ENCODE assay signal across 8 cellular contexts in genomic region chrX:123962006-123962485, GRCh38. TPM values are rescaled to one million over a fixed set of nuclear protein-coding genes. Genes with fewer than 3 reads are reported as not detected.
DNase-seq lines count a peak whose midpoint lies in the region; ATAC-seq, FAIRE-seq and TF ChIP-seq lines count a peak whose summit lies in the region.

No MANE protein-coding gene starts in this region.

- H3K36me3 ChIP-seq in DOHH2 (ENCODE audit: control insufficient read depth, low read length) (peaks cover 22% of the 10 kb centered on the region), KOPT-K1 (ENCODE audit: insufficient read depth, low read length) (0 out of 2 replicates have a peak, but pooled peaks cover 4% of the 10 kb centered on the region), GM12878 (ENCODE audit: control insufficient read depth in 2 of 2, insufficient read depth in 2 of 2, low read length in 1 of 2) (no peaks in the 10 kb centered on the region; a peak in 1 of 4 replicates), right lobe of liver (no peaks in the 10 kb centered on the region), tibial nerve (no peaks in the 10 kb centered on the region)

- TF ChIP-seq RAD21 in GM12878 (IDR thresholded peaks at IDR 0.05; ENCODE audit: insufficient read depth, low read depth, low read length): no peak

- no peak overlapping the region for H2AFZ ChIP-seq in GM12878 (ENCODE audit: control insufficient read depth, low read depth, low read length)

- peak overlapping the region; percentile 82 for H3K4me2 ChIP-seq in DOHH2 (ENCODE audit: low read length)
- H3K4me2 ChIP-seq in GM12878 (ENCODE audit: control insufficient read depth, insufficient read depth): 0 out of 2 replicates have a peak overlapping the region, but pooled peaks have one; percentile 7

- intact Hi-C loops in GM12878 (cut with micrococcal nuclease; ENCODE audit: unreplicated experiment): loop anchor here (5.0 to 10.0 kb wide), 3 partner anchors 55 to 433 kb away; no protein-coding TSS in a partner anchor
- intact Hi-C loops in right lobe of liver (cut with DNase I): no loop called here

- peaks cover 5% of the 10 kb centered on the region; the same call in 1 of the 2 replicates for H3F3A ChIP-seq in DOHH2 (ENCODE audit: control insufficient read depth, insufficient read depth)

- H3K4me1 ChIP-seq in DOHH2 (ENCODE audit: control insufficient read depth, low read length) (peaks cover 26% of the 10 kb centered on the region), GM12878 (ENCODE audit: control insufficient read depth, insufficient read depth, low read length) (no peaks in the 10 kb centered on the region), right lobe of liver (no peaks in the 10 kb centered on the region), tibial nerve (peaks cover 0 to 26% (median 2%) of the 10 kb centered on the region in 4 donors)

- DNase-seq in GM12878 (ENCODE audit: low read depth, low spot score) (no peak), right lobe of liver (no peak), tibial nerve (ENCODE audit: low spot score in 2 of 2) (no peak), NK-92 (lab: John Stamatoyannopoulos, UW; ENCODE audit: unreplicated experiment) (no peak)

- POLR2A ChIA-PET in GM12878 (lab: Charles Lee): interaction anchor here (0.6 kb wide), 4 partner anchors 59 to 327 kb away, joined by 3 to 7 read pairs (median 4); no protein-coding TSS in a partner anchor

- no peak for TF ChIP-seq POLR2A in GM12878 (IDR thresholded peaks at IDR 0.05; ENCODE audit: low read depth, low read length)
- TF ChIP-seq POLR2A in right lobe of liver (IDR thresholded peaks at IDR 0.05): no peak
- no peak for TF ChIP-seq POLR2A in tibial nerve (IDR thresholded peaks at IDR 0.05)

- H3K27ac ChIP-seq in DOHH2 (ENCODE audit: low read depth, low read length): peak overlapping the region; percentile 96
- H3K27ac ChIP-seq in KOPT-K1 (ENCODE audit: low read depth, low read length, poor library complexity, severe bottlenecking): peak overlapping the region; percentile 100
- peak overlapping the region; percentile 89 for H3K27ac ChIP-seq in GM12878 (ENCODE audit: control insufficient read depth, insufficient read depth)
- H3K27ac ChIP-seq in right lobe of liver: peak overlapping the region; percentile 99
- peak overlapping the region; percentile 98 to 100 (median 98) for H3K27ac ChIP-seq in tibial nerve

- BruUV-seq in GM12878 (replicated peaks; lab: Mats Ljungman, UMichigan): no TSS peak

- H4K20me1 ChIP-seq in DOHH2 (ENCODE audit: control insufficient read depth, insufficient read depth, low read depth, low read length) (peaks cover 19% of the 10 kb centered on the region), GM12878 (ENCODE audit: control insufficient read depth, insufficient read depth) (no peaks in the 10 kb centered on the region)

- H3K79me2 ChIP-seq in DOHH2 (ENCODE audit: control insufficient read depth, low read length) (peaks cover 76% of the 10 kb centered on the region), GM12878 (ENCODE audit: control insufficient read depth, insufficient read depth, low read length) (peaks cover 62% of the 10 kb centered on the region)

- H3K9me2 ChIP-seq in DOHH2 (replicated peaks; ENCODE audit: control insufficient read depth, low read length): no peaks in the 10 kb centered on the region

- in situ Hi-C loops in GM12878 (cut with MboI): no loop called here

- TF ChIP-seq CTCF in DOHH2 (IDR thresholded peaks at IDR 0.05; ENCODE audit: low read depth, low read length, poor library complexity, severe bottlenecking): no peak
- TF ChIP-seq CTCF in GM12878 (IDR thresholded peaks at IDR 0.05 in 2 of 3, conservative IDR thresholded peaks at IDR 0.05 in 1 of 3; ENCODE audit: control insufficient read depth in 2 of 3, extremely low read depth in 1 of 3, insufficient read depth in 1 of 3, low read depth in 3 of 3, low read length in 3 of 3): no peak
- TF ChIP-seq CTCF in right lobe of liver (IDR thresholded peaks at IDR 0.05): no peak
- TF ChIP-seq CTCF in tibial nerve (IDR thresholded peaks at IDR 0.05): no peak

- TF ChIP-seq EP300 in GM12878 (IDR thresholded peaks at IDR 0.05; ENCODE audit: borderline replicate concordance in 1 of 2, control insufficient read depth in 1 of 2, low read depth in 2 of 2, low read length in 2 of 2): no peak
- TF ChIP-seq EP300 in tibial nerve (IDR thresholded peaks at IDR 0.05): no peak

- H3K9me3 ChIP-seq in DOHH2 (ENCODE audit: control insufficient read depth, insufficient read depth, low read length) (no peaks in the 10 kb centered on the region), KOPT-K1 (ENCODE audit: insufficient read depth, low read length, poor library complexity, severe bottlenecking) (no peaks in the 10 kb centered on the region), GM12878 (replicated peaks; ENCODE audit: control insufficient read depth, insufficient read depth, low read length) (no peaks in the 10 kb centered on the region), right lobe of liver (no peaks in the 10 kb centered on the region), tibial nerve (no peaks in the 10 kb centered on the region)

- H3K27me3 ChIP-seq in DOHH2 (ENCODE audit: control insufficient read depth, low read length): no peaks in the 10 kb centered on the region
- no peaks in the 10 kb centered on the region for H3K27me3 ChIP-seq in GM12878 (replicated peaks in 1 of 2; ENCODE audit: control insufficient read depth in 2 of 2, insufficient read depth in 2 of 2, low read length in 1 of 2)
- no peaks in the 10 kb centered on the region for H3K27me3 ChIP-seq in right lobe of liver
- H3K27me3 ChIP-seq in tibial nerve: no peaks in the 10 kb centered on the region

- ATAC-seq in GM12878 (peak; percentile 17), right lobe of liver (peak in 1 of 4 donors; percentile 4), GM21526 (IDR thresholded peaks at IDR 0.05; ENCODE audit: low FRiP score, unreplicated experiment) (no peak), HG03175 (IDR thresholded peaks at IDR 0.05; ENCODE audit: unreplicated experiment) (no peak)

- CTCF ChIA-PET in GM12878 (lab: Yijun Ruan, JAX): no interaction called here

- SMC1A ChIA-PET in GM12878 (lab: Charles Lee; ENCODE audit: uncharacterized antibody, unreplicated experiment): interaction anchor here (1.7 to 3.1 kb wide), 3 partner anchors 15 to 55 kb away, joined by 5 to 7 read pairs (median 5); no protein-coding TSS in a partner anchor

- 41% methylated on average over 23 of the region's 24 CpGs for WGBS in GM12878 (ENCODE audit: insufficient coverage, insufficient replicate concordance, low lambda C conversion rate, missing lambda C conversion rate)
- WGBS in right lobe of liver (ENCODE audit: insufficient coverage, low coverage, low lambda C conversion rate, missing lambda C conversion rate): 28% methylated on average over 24 of the region's 24 CpGs
- 0 to 40% methylated on average over 20 to 24 of the region's 24 CpGs for WGBS in tibial nerve, 2 donors

- H3K4me3 ChIP-seq in DOHH2 (ENCODE audit: low read length) (peak overlapping the region; percentile 94), GM12878 (peak overlapping the region; percentile 68), right lobe of liver (peak overlapping the region; percentile 55 to 63 (median 59)), tibial nerve (peak overlapping the region; percentile 61 to 82 (median 68))

- peak overlapping the region; percentile 92 for H3K9ac ChIP-seq in GM12878 (ENCODE audit: control insufficient read depth, insufficient read depth, low read length)

- FAIRE-seq in GM12878 (lab: Jason Lieb, UNC): no peak

- RAD21 ChIA-PET in GM12878 (lab: Charles Lee; ENCODE audit: unreplicated experiment): interaction anchor here (0.6 to 1.3 kb wide), 5 partner anchors 15 to 382 kb away, joined by 3 to 9 read pairs (median 3); no protein-coding TSS in a partner anchor

TF ChIP-seq in GM12878, 131 proteins besides CTCF, POLR2A, EP300 and RAD21 (continues in another document):
- 0 out of 2 replicates have a peak, but pooled peaks have one; percentile 4 for TF ChIP-seq SPI1 (IDR thresholded peaks at IDR 0.05; ENCODE audit: borderline replicate concordance, insufficient read depth, low read depth, low read length)
- no peak for TF ChIP-seq BCL11A (IDR thresholded peaks at IDR 0.05; ENCODE audit: low read depth, low read length)
- 0 out of 2 replicates have a peak, but pooled peaks have one; percentile 61 for TF ChIP-seq POLR2AphosphoS5 (IDR thresholded peaks at IDR 0.05; ENCODE audit: low read length)
- no peak for TF ChIP-seq TCF7 (IDR thresholded peaks at IDR 0.05; ENCODE audit: borderline replicate concordance)
- no peak for TF ChIP-seq CEBPB (IDR thresholded peaks at IDR 0.05; ENCODE audit: borderline replicate concordance in 1 of 2, low read depth in 2 of 2, low read length in 2 of 2)
- no peak for TF ChIP-seq SP1 (IDR thresholded peaks at IDR 0.05; ENCODE audit: low read depth, low read length)
- TF ChIP-seq NFYA (IDR thresholded peaks at IDR 0.05; ENCODE audit: borderline replicate concordance, low read depth, low read length): no peak
- no peak for TF ChIP-seq TBL1XR1 (IDR thresholded peaks at IDR 0.05; ENCODE audit: low read depth, low read length)
- TF ChIP-seq NFIC (IDR thresholded peaks at IDR 0.05; ENCODE audit: low read depth, low read length): peak; percentile 13; the same call in 1 of the 2 replicates
- TF ChIP-seq IKZF1 (conservative IDR thresholded peaks at IDR 0.05): peak; percentile 5; the same call in 1 of the 2 replicates
- no peak for TF ChIP-seq RCOR1 (conservative IDR thresholded peaks at IDR 0.05; ENCODE audit: low read depth, low read length)
- TF ChIP-seq HDAC2 (IDR thresholded peaks at IDR 0.05): no peak
- TF ChIP-seq EZH2 (IDR thresholded peaks at IDR 0.05; ENCODE audit: borderline replicate concordance, control insufficient read depth, low read depth, low read length): no peak

RNA-seq across cellular contexts. Expression of gene STAG2, which starts 0.5 kb away (rescaled TPM):
- 144 and 145 TPM in 2 replicates for total RNA-seq in GM12878 (2013; cell fraction: nucleolus; rRNA removed)
- 50.7 and 64.2 TPM in 2 replicates for total RNA-seq in GM12878 (2014; rRNA removed)
- total RNA-seq in GM12878 (2014; rRNA removed; fragmentation: Illumina TruSeq; extraction: Trizol): 84.2 and 85.4 TPM in 2 replicates
- 61.4 and 64.2 TPM in 2 replicates for total RNA-seq in GM12878 (2021)
- 20.1 TPM for polyA plus RNA-seq in GM12878 (2011; ENCODE audit: low read depth)
- polyA plus RNA-seq in GM12878 (2011; rRNA removed): 72.3 and 119 TPM in 2 replicates
- polyA plus RNA-seq in GM12878 (2011; cell fraction: cytosol; rRNA removed): 21.7 and 28.5 TPM in 2 replicates
- 31.0 and 38.0 TPM in 2 replicates for polyA plus RNA-seq in GM12878 (2011; cell fraction: nucleus; rRNA removed)
- 32.3 and 40.4 TPM in 2 replicates for polyA plus RNA-seq in GM12878 (2012)
- polyA plus RNA-seq in GM12878 (2014; fragmentation: Illumina TruSeq; extraction: Trizol): 63.8 and 78.2 TPM in 2 replicates
- polyA plus RNA-seq in GM12878 (2014; fragmentation: Nextera tagmentation; extraction: Ambion mirVana): 10 to 100 TPM; 26.9 to 27.8 TPM
- polyA plus RNA-seq in GM12878 (2014; rRNA removed): 25.7 and 30.8 TPM in 2 replicates
- 10 to 100 TPM; 40.7 to 42.7 TPM for polyA plus RNA-seq in GM12878 (2016; fragmentation: Nextera tagmentation; extraction: Ambion mirVana)
- polyA minus RNA-seq in GM12878 (2011; rRNA and poly(A)+ RNA removed): 75.2 and 145 TPM in 2 replicates
- polyA minus RNA-seq in GM12878 (2011; cell fraction: cytosol; rRNA and poly(A)+ RNA removed): 42.8 and 55.6 TPM in 2 replicates
- 31.2 and 38.6 TPM in 2 replicates for polyA minus RNA-seq in GM12878 (2011; cell fraction: nucleus; rRNA and poly(A)+ RNA removed)
- 10 to 100 TPM; 17.1 to 27.5 (median 23.9) TPM for total RNA-seq in right lobe of liver
- total RNA-seq in tibial nerve: 10 to 100 TPM; 71.4 to 93.0 (median 80.7) TPM
